9 cellular contexts compared by ENCODE assay signal in the genomic region with DNA sequence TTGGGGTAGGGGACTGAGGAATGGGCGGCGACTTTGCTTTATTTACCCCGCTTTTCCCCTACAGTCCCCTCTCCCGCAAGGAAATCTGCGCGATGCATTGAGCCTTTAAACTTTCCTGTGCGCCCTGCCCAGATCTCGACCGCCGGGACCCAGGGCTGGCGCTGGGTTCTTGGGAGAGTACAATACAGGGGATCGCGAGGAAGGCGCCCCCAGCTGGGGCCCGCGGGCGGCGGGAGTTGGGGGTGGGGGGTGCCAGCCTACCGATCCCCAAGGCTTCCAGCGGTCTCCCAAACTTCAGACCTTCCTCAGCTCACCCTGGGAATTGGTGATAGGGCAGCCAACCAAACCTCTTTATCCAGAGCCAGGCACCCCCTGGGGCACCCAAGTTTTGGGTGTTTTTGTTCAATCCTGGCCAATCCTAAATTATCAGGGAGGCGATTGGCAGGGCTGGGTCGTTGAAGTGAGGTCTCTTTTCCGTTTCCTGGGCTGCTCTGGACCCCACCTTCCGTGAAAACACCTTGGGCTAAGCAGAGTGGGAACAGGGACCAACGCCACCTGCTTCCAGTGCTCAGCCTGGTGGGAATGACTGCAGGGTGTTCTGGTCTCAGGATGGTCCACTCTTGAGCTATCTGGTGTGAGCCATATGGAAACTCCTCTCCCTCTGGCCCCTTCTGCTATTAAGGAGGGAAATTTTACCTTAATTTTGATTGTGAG. TPM values are rescaled to one million over a fixed set of nuclear protein-coding genes. Genes with fewer than 3 reads are reported as not detected.
DNase-seq lines count a peak whose midpoint lies in the region; ATAC-seq, FAIRE-seq and TF ChIP-seq lines count a peak whose summit lies in the region.
"Had no signal": no experiment of that assay in that cellular context is flagged by ENCODE, and none has a peak within 500 bp of the region (broad histone marks: within the 10 kb centered on the region; RNA-seq: fewer than 3 reads in every experiment).

No MANE protein-coding gene starts in this region.

- H3K4me1 ChIP-seq in cardiac muscle cell (ENCODE audit: low read depth) = peaks cover 38% of the 10 kb centered on the region
- peaks cover 3 to 25% (median 9%) of the 10 kb centered on the region in 4 experiments for H3K4me1 ChIP-seq in H1 (replicated peaks in 1 of 4; ENCODE audit: control insufficient read depth in 3 of 4, insufficient read depth in 4 of 4, low read length in 3 of 4)
- peaks cover 16 to 21% of the 10 kb centered on the region in 2 donors for H3K4me1 ChIP-seq in mucosa of rectum (ENCODE audit: control insufficient read depth in 2 of 2, insufficient read depth in 2 of 2, low read length in 2 of 2)
- no peaks in the 10 kb centered on the region for H3K4me1 ChIP-seq in urinary bladder (ENCODE audit: insufficient read depth)

- H3K27me3 ChIP-seq in cardiac muscle cell (no peaks in the 10 kb centered on the region), H1 (replicated peaks in 1 of 4; ENCODE audit: control insufficient read depth in 3 of 4, extremely low read depth in 1 of 4, insufficient read depth in 3 of 4, low read length in 3 of 4) (peaks cover 0 to 21% (median 14%) of the 10 kb centered on the region in 4 experiments; a peak in 6 of 7 replicates), mucosa of rectum (ENCODE audit: control insufficient read depth in 2 of 2, insufficient read depth in 2 of 2, low read length in 2 of 2) (peaks cover 0 to 10% of the 10 kb centered on the region in 2 donors)

- H2BK5ac ChIP-seq in H1 (ENCODE audit: low read depth, low read length) = no peak overlapping the region

- H3K4me3 ChIP-seq in cardiac muscle cell (peak overlapping the region; percentile 95), H1 (ENCODE audit: extremely low read depth in 1 of 4, insufficient read depth in 2 of 4, low read depth in 3 of 4, low read length in 4 of 4) (peak overlapping the region; percentile 69 to 93 (median 72)), mucosa of rectum (ENCODE audit: low read length in 2 of 2) (peak overlapping the region; percentile 65 to 67), urinary bladder (ENCODE audit: low read depth, low read length) (peak overlapping the region; percentile 57)

- no peak overlapping the region for H2AFZ ChIP-seq in H1 (ENCODE audit: low read length)

- peaks cover 15% of the 10 kb centered on the region for H3K23me2 ChIP-seq in H1 (ENCODE audit: low read depth, low read length)

- no peak overlapping the region for H4K5ac ChIP-seq in H1 (ENCODE audit: insufficient read length, low read depth, low read length)

- 0 out of 2 replicates have a peak overlapping the region, but pooled peaks have one; percentile 39 for H2AK5ac ChIP-seq in H1 (ENCODE audit: low read depth, low read length)

- H3K23ac ChIP-seq in H1 (ENCODE audit: insufficient read length) = no peak overlapping the region

- peak overlapping the region; percentile 98 for H3K27ac ChIP-seq in cardiac muscle cell
- no peak overlapping the region for H3K27ac ChIP-seq in H1 (ENCODE audit: low read depth, low read length)
- H3K27ac ChIP-seq in mucosa of rectum (ENCODE audit: low read depth in 2 of 2, low read length in 2 of 2) = no peak overlapping the region
- H3K27ac ChIP-seq in urinary bladder (ENCODE audit: low read depth) = no peak overlapping the region

- H3K79me2 ChIP-seq in H1 (ENCODE audit: control insufficient read depth in 1 of 2, insufficient read depth in 2 of 2, low read length in 2 of 2) = peaks cover 0 to 5% of the 10 kb centered on the region in 2 experiments; a peak in 1 of 4 replicates

- POLR2A ChIA-PET in H1 (lab: Charles Lee; ENCODE audit: partially characterized antibody) = interaction anchor here (0.8 to 4.1 kb wide), 7 partner anchors 10 to 79 kb away, joined by 3 to 26 read pairs (median 6); no protein-coding TSS in a partner anchor

- no peak for TF ChIP-seq EP300 in H1 (IDR thresholded peaks at IDR 0.05; ENCODE audit: borderline replicate concordance in 1 of 2, low read depth in 2 of 2, low read length in 2 of 2)

- FAIRE-seq in H1 (lab: Jason Lieb, UNC) = no peak

- H2BK12ac ChIP-seq in H1 (ENCODE audit: low read depth, low read length) = no peak overlapping the region

- H4K91ac ChIP-seq in H1 (replicated peaks; ENCODE audit: insufficient read length, low read length) = peak overlapping the region; percentile 23

- H3K14ac ChIP-seq in H1 (ENCODE audit: insufficient read length) = no peak overlapping the region

- CTCF ChIA-PET in H1 (lab: Charles Lee; ENCODE audit: partially characterized antibody) = interaction anchor here (1.0 to 5.3 kb wide), 13 partner anchors 11 to 89 kb away, joined by 3 to 49 read pairs (median 4); no protein-coding TSS in a partner anchor

- no peak overlapping the region for H2BK20ac ChIP-seq in H1 (ENCODE audit: low read length)

- H3K4ac ChIP-seq in H1 (replicated peaks; ENCODE audit: insufficient read length, low read depth, low read length) = no peak overlapping the region

- no peak overlapping the region for H2BK120ac ChIP-seq in H1 (replicated peaks; ENCODE audit: low read depth, low read length)

- intact Hi-C loops in left cardiac atrium (cut with DNase I) = loop anchor here in 1 of 2 donors (10.0 kb wide), 1 partner anchor 45 kb away; no protein-coding TSS in a partner anchor

- DNase-seq in cardiac muscle cell (ENCODE audit: low read depth in 1 of 2, low spot score in 1 of 2) (peak in 1 of 2 donors; percentile 35), left cardiac atrium (no peak), H1 (ENCODE audit: low read depth in 1 of 2, low spot score in 2 of 2) (peak in 1 of 2 experiments; percentile 61), nucleus accumbens (lab: John Stamatoyannopoulos, UW) (no peak), RKO (ENCODE audit: low spot score) (no peak), NCI-H2196 (lab: John Stamatoyannopoulos, UW; ENCODE audit: unreplicated experiment) (no peak)
- DNase-seq: activated T-cell treated with anti-CD3 and anti-CD28 coated beads, Interleukin-2, amount 50 U/mL, for 72 hours had no signal

- TF ChIP-seq CTCF in cardiac muscle cell (IDR thresholded peaks at IDR 0.05; ENCODE audit: low read depth, low read length) (no peak), H1 (IDR thresholded peaks at IDR 0.05; ENCODE audit: control extremely low read depth in 1 of 3, insufficient read depth in 1 of 3, low read depth in 1 of 3, low read length in 3 of 3) (no peak)

- H3K4me2 ChIP-seq in H1 (ENCODE audit: insufficient read depth in 1 of 2, low read depth in 2 of 2, low read length in 2 of 2) = peak overlapping the region; percentile 87 to 92

- H3K56ac ChIP-seq in H1 (replicated peaks; ENCODE audit: insufficient read length, low read depth, low read length) = no peak overlapping the region

- H3K18ac ChIP-seq in H1 (ENCODE audit: extremely low read depth, low read length) = no peak overlapping the region; the same call in 1 of the 2 replicates

- 8% methylated on average over 11 of the region's 25 CpGs; no CpG with 5 or more reads in 1 of the 2 experiments for WGBS in H1 (ENCODE audit: extremely low coverage in 1 of 2, insufficient coverage in 1 of 2, insufficient read length in 1 of 2, insufficient replicate concordance in 2 of 2, low coverage in 1 of 2, low lambda C conversion rate in 2 of 2, missing lambda C conversion rate in 1 of 2), 2 experiments
- 15% methylated on average over 25 of the region's 25 CpGs for WGBS in urinary bladder

- H3K9ac ChIP-seq in H1 (replicated peaks in 1 of 4; ENCODE audit: extremely low read depth in 1 of 4, low read depth in 3 of 4, low read length in 3 of 4) (peak overlapping the region; percentile 25 to 62 (median 46)), mucosa of rectum (ENCODE audit: low read depth in 1 of 2, low read length in 2 of 2) (peak overlapping the region; percentile 47 to 72)

- no peak for TF ChIP-seq RAD21 in H1 (IDR thresholded peaks at IDR 0.05 in 1 of 2, conservative IDR thresholded peaks at IDR 0.05 in 1 of 2; ENCODE audit: low read depth in 2 of 2, low read length in 2 of 2)

- peaks cover 2 to 19% of the 10 kb centered on the region in 2 experiments for H4K20me1 ChIP-seq in H1 (replicated peaks in 1 of 2; ENCODE audit: control insufficient read depth in 1 of 2, insufficient read depth in 2 of 2, low read length in 2 of 2)

- peaks cover 5% of the 10 kb centered on the region for H3K79me1 ChIP-seq in H1 (ENCODE audit: low read depth, low read length)

- ATAC-seq in left cardiac atrium = no peak
- ATAC-seq: activated T-cell treated with anti-CD3 and anti-CD28 coated beads, Interleukin-2, amount 50 U/mL, for 72 hours had no signal

- H3K36me3 ChIP-seq in cardiac muscle cell (no peaks in the 10 kb centered on the region), H1 (ENCODE audit: control insufficient read depth in 2 of 4, insufficient read depth in 4 of 4, low read length in 3 of 4) (no peaks in the 10 kb centered on the region), mucosa of rectum (ENCODE audit: control insufficient read depth in 2 of 2, insufficient read depth in 2 of 2, low read length in 2 of 2) (no peaks in the 10 kb centered on the region), urinary bladder (ENCODE audit: insufficient read depth) (no peaks in the 10 kb centered on the region)

- H3K9me3 ChIP-seq in cardiac muscle cell (ENCODE audit: low read depth) = no peaks in the 10 kb centered on the region
- H3K9me3 ChIP-seq in H1 (ENCODE audit: insufficient read depth in 2 of 2, low read depth in 1 of 2, low read length in 1 of 2) = peaks cover 3 to 7% of the 10 kb centered on the region in 2 experiments; a peak in 2 of 4 replicates
- no peaks in the 10 kb centered on the region for H3K9me3 ChIP-seq in mucosa of rectum (ENCODE audit: control insufficient read depth in 2 of 2, low read length in 2 of 2)

- no peak for TF ChIP-seq POLR2A in H1 (IDR thresholded peaks at IDR 0.05; ENCODE audit: control extremely low read depth in 1 of 2, low read depth in 2 of 2, low read length in 2 of 2)

- no peak overlapping the region for H4K8ac ChIP-seq in H1 (ENCODE audit: extremely low read depth, insufficient read depth, low read length)

- no peak overlapping the region for H2BK15ac ChIP-seq in H1 (ENCODE audit: low read length)

TF ChIP-seq in H1, 55 proteins besides CTCF, POLR2A, EP300 and RAD21 (continues in another document):
- TF ChIP-seq TCF12 (IDR thresholded peaks at IDR 0.05; ENCODE audit: low read depth, low read length) (no peak), MAFK (IDR thresholded peaks at IDR 0.05; ENCODE audit: low read depth, low read length) (no peak)

RNA-seq across cellular contexts. Expression of gene DAB2IP, which starts 51.4 kb away (rescaled TPM):
- total RNA-seq in cardiac muscle cell (105 TPM in 2 replicates), left cardiac atrium (10 to 100 TPM; 41.6 to 58.3 TPM), urinary bladder (16.8 TPM)
- polyA plus RNA-seq in cardiac muscle cell (25.7 and 31.7 TPM in 2 replicates), H1 (2011; rRNA removed) (19.7 and 28.0 TPM in 2 replicates), urinary bladder (42.3 TPM)
- total RNA-seq in H1 (2021; fragmentation: NEBNext Ultra II Directional; extraction: Animal tissue kit (Norgen Biotek cat#: 25700)) = 39.5 and 41.4 TPM in 2 replicates
- polyA plus RNA-seq in H1 (2011; cell fraction: cytosol; rRNA removed) = 23.7 TPM
- 50.0 TPM for polyA plus RNA-seq in H1 (2011; cell fraction: nucleus; rRNA removed)
- polyA plus RNA-seq in H1 (2012, experiment 1 of 2) = 23.2 to 24.5 TPM (median 23.7 TPM) in 4 replicates
- 20.4 TPM for polyA plus RNA-seq in H1 (2012, experiment 2 of 2)
- 15.8 TPM for polyA plus RNA-seq in H1 (2013, experiment 1 of 2)
- polyA plus RNA-seq in H1 (2013, experiment 2 of 2) = 15.8 TPM
- polyA minus RNA-seq in H1 (2011; rRNA and poly(A)+ RNA removed) = 38.5 and 60.7 TPM in 2 replicates
- 25.3 TPM for polyA minus RNA-seq in H1 (2011; cell fraction: cytosol; rRNA and poly(A)+ RNA removed)
- 30.7 TPM for polyA minus RNA-seq in H1 (2011; cell fraction: nucleus; rRNA and poly(A)+ RNA removed)
